19 cellular contexts compared by ENCODE assay signal in the genomic region with DNA sequence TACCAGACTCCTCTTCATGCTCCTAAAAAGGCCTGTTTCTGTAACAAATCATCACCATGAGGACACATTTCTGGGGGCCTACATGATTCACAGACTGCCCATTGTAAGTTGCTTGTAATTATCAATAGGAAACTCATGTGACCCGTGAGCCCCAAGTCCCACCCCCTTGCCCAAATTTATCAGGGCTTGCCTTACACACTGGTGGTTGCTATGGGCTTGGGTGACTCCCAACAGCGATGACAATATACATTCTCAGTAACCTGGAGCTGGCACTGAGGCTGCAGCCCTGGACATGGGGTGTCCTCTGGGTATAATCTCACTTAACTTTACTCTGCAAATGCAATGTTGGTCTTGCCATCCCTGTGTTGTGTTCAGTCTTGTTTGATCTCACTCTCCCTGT.
"Had no signal": no experiment of that assay in that cellular context is flagged by ENCODE, and none has a peak within 500 bp of the region (broad histone marks: within the 10 kb centered on the region; RNA-seq: fewer than 3 reads in every experiment).

No MANE protein-coding gene starts in this region.

- H3K9me3 ChIP-seq: gastrocnemius medialis, heart left ventricle, sigmoid colon, stomach had no signal

- DNase-seq: activated CD4-positive, alpha-beta T cell treated with anti-CD3 and anti-CD28 coated beads, Interleukin-2, amount 50 U/mL, for 4 hours; activated effector memory CD4-positive, alpha-beta T cell treated with anti-CD3 and anti-CD28 coated beads, Interleukin-2, amount 50 U/mL, for 16 hours; activated naive CD4-positive, alpha-beta T cell treated with anti-CD3 and anti-CD28 coated beads, Interleukin-2, amount 50 U/mL, for 16 hours; activated T-cell treated with anti-CD3 and anti-CD28 coated beads, Interleukin-2, amount 50 U/mL, for 72 hours; aorta; brain microvascular endothelial cell; gastrocnemius medialis; heart left ventricle; naive thymus-derived CD8-positive, alpha-beta T cell; nucleus accumbens; posterior cingulate gyrus; sigmoid colon; stimulated activated CD4-positive, alpha-beta T cell treated with anti-CD3 and anti-CD28 coated beads, Interleukin-4, amount 100 ng/mL, for 24 hours; stomach; T-cell; trophoblast cell had no signal

- H3K27ac Mint-ChIP-seq: activated T-cell treated with anti-CD3 and anti-CD28 coated beads, Interleukin-2, amount 50 U/mL, for 72 hours; naive thymus-derived CD8-positive, alpha-beta T cell; stimulated activated effector memory CD8-positive, alpha-beta T cell treated with anti-CD3 and anti-CD28 coated beads, Interleukin-12 subunit alpha, Interleukin-12 subunit beta, amount 100 ng/mL, for 72 hours; T-cell had no signal

- H3K4me1 ChIP-seq: gastrocnemius medialis, heart left ventricle, sigmoid colon, stomach had no signal

- H3K27ac ChIP-seq: brain microvascular endothelial cell, coronary artery, gastrocnemius medialis, heart left ventricle, sigmoid colon, stomach had no signal

- H3K4me3 Mint-ChIP-seq: activated T-cell treated with anti-CD3 and anti-CD28 coated beads, Interleukin-2, amount 50 U/mL, for 72 hours; central memory CD8-positive, alpha-beta T cell; naive thymus-derived CD8-positive, alpha-beta T cell; stimulated activated effector memory CD8-positive, alpha-beta T cell treated with anti-CD3 and anti-CD28 coated beads, Interleukin-12 subunit alpha, Interleukin-12 subunit beta, amount 100 ng/mL, for 72 hours; T-cell had no signal

- H3K9me3 Mint-ChIP-seq: stimulated activated effector memory CD8-positive, alpha-beta T cell treated with anti-CD3 and anti-CD28 coated beads, Interleukin-12 subunit alpha, Interleukin-12 subunit beta, amount 100 ng/mL, for 72 hours had no signal

- H3K27me3 ChIP-seq: brain microvascular endothelial cell, gastrocnemius medialis, sigmoid colon had no signal

- H3K4me3 ChIP-seq: coronary artery, gastrocnemius medialis, heart left ventricle, sigmoid colon, stomach had no signal

- H3K36me3 Mint-ChIP-seq: naive thymus-derived CD8-positive, alpha-beta T cell; stimulated activated effector memory CD8-positive, alpha-beta T cell treated with anti-CD3 and anti-CD28 coated beads, Interleukin-12 subunit alpha, Interleukin-12 subunit beta, amount 100 ng/mL, for 72 hours; T-cell had no signal

- H3K36me3 ChIP-seq: brain microvascular endothelial cell, gastrocnemius medialis, heart left ventricle, sigmoid colon, stomach had no signal

- ATAC-seq: activated T-cell treated with anti-CD3 and anti-CD28 coated beads, Interleukin-2, amount 50 U/mL, for 72 hours; gastrocnemius medialis; heart left ventricle; naive thymus-derived CD8-positive, alpha-beta T cell; stimulated activated effector memory CD8-positive, alpha-beta T cell treated with anti-CD3 and anti-CD28 coated beads, Interleukin-12 subunit alpha, Interleukin-12 subunit beta, amount 100 ng/mL, for 72 hours; T-cell had no signal

- H3K4me1 Mint-ChIP-seq: central memory CD8-positive, alpha-beta T cell; naive thymus-derived CD8-positive, alpha-beta T cell; stimulated activated effector memory CD8-positive, alpha-beta T cell treated with anti-CD3 and anti-CD28 coated beads, Interleukin-12 subunit alpha, Interleukin-12 subunit beta, amount 100 ng/mL, for 72 hours; T-cell had no signal
